23 cellular contexts compared by ENCODE assay signal in the genomic region with DNA sequence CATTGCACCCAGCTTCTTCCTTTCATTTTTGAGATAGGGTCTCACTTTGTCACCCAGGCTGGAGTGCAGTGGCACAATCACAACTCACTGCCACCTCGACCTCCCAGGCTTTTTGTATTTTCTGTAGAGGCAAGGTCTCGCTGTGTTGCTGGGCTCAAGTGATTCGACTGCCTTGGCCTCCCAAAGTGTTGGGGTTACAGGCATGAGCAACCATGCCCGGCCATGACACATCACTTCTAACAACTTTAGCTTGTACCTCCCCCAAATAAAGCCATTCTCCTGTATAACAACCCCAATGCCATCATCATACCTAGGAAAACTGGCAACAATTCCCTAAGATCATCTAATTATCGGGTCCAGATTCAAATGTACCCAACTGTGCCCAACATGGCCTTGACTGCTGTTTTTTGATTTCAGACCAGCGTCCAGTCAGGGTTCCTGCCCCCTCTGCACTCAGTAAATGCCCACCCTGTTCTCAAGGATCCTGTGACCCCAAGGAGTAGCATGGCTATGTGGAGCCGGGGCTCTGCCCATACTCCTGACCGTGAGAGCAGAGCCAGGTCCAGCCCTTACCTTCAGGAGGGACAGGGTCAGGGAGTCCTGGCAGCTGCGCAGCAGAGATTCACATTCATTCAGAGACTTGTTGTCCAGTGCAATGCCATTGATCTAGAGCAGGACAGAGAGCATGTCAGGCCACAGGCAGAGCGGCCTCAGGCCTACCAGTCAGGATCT.
DNase-seq lines count a peak whose midpoint lies in the region; ATAC-seq and TF ChIP-seq lines count a peak whose summit lies in the region.
"Had no signal": no experiment of that assay in that cellular context is flagged by ENCODE, and none has a peak within 500 bp of the region (broad histone marks: within the 10 kb centered on the region; RNA-seq: fewer than 3 reads in every experiment).

No MANE protein-coding gene starts in this region.

- H3K27me3 Mint-ChIP-seq in activated T-helper 1 cell treated with anti-CD3 and anti-CD28 coated beads, Interleukin-12 subunit alpha, Interleukin-12 subunit beta, Interleukin-2, Interleukin-4 antibody, amounts not matched to agents 30 ng/mL and 10 ng/mL and 1 ng/mL, durations not matched to agents 14 hours and 24 hours and 36 hours (ENCODE audit: insufficient read depth) = no peaks in the 10 kb centered on the region
- H3K27me3 Mint-ChIP-seq: B cell had no signal

- H3K36me3 ChIP-seq in kidney epithelial cell (ENCODE audit: control insufficient read depth, insufficient read depth, low read length) = peaks cover under 1% of the 10 kb centered on the region

- H3K27ac Mint-ChIP-seq in activated T-helper 1 cell treated with anti-CD3 and anti-CD28 coated beads, Interleukin-12 subunit alpha, Interleukin-12 subunit beta, Interleukin-2, Interleukin-4 antibody, amounts not matched to agents 30 ng/mL and 10 ng/mL and 1 ng/mL, durations not matched to agents 14 hours and 24 hours and 36 hours = no peak overlapping the region
- H3K27ac Mint-ChIP-seq: B cell had no signal

- no peak overlapping the region for H3K4me3 Mint-ChIP-seq in activated T-helper 1 cell treated with anti-CD3 and anti-CD28 coated beads, Interleukin-12 subunit alpha, Interleukin-12 subunit beta, Interleukin-2, Interleukin-4 antibody, amounts not matched to agents 30 ng/mL and 10 ng/mL and 1 ng/mL, durations not matched to agents 14 hours and 24 hours and 36 hours
- H3K4me3 Mint-ChIP-seq: B cell, CD14-positive monocyte had no signal

- no peak for TF ChIP-seq CTCF in RWPE1 (conservative IDR thresholded peaks at IDR 0.05; ENCODE audit: low read depth)
- TF ChIP-seq CTCF in kidney epithelial cell (IDR thresholded peaks at IDR 0.05; ENCODE audit: insufficient read depth, low read length, poor library complexity, severe bottlenecking) = no peak

- H3K27ac ChIP-seq in RWPE1 = peak overlapping the region; percentile 35
- H3K27ac ChIP-seq: GM23248, KMS-11, SJCRH30 had no signal

- POLR2A ChIA-PET in RWPE1 (lab: Yijun Ruan, JAX; ENCODE audit: low non-redundant PET) = no interaction called here

- no peaks in the 10 kb centered on the region for H3K9me3 Mint-ChIP-seq in activated T-helper 1 cell treated with anti-CD3 and anti-CD28 coated beads, Interleukin-12 subunit alpha, Interleukin-12 subunit beta, Interleukin-2, Interleukin-4 antibody, amounts not matched to agents 30 ng/mL and 10 ng/mL and 1 ng/mL, durations not matched to agents 14 hours and 24 hours and 36 hours
- H3K9me3 Mint-ChIP-seq: CD14-positive monocyte had no signal

- no peaks in the 10 kb centered on the region for H3K36me3 Mint-ChIP-seq in activated T-helper 1 cell treated with anti-CD3 and anti-CD28 coated beads, Interleukin-12 subunit alpha, Interleukin-12 subunit beta, Interleukin-2, Interleukin-4 antibody, amounts not matched to agents 30 ng/mL and 10 ng/mL and 1 ng/mL, durations not matched to agents 14 hours and 24 hours and 36 hours (ENCODE audit: low read depth)
- H3K36me3 Mint-ChIP-seq: CD14-positive monocyte had no signal

- no peak for ATAC-seq in GM21723 (IDR thresholded peaks at IDR 0.05; ENCODE audit: unreplicated experiment)
- ATAC-seq: Panc1 had no signal

- in situ Hi-C loops in Caki2 (cut with HindIII; ENCODE audit: low pct_unique_long_range_greater_than_20kb, low sequenced_read_pairs) = no loop called here

- no peaks in the 10 kb centered on the region for H3K27me3 ChIP-seq in kidney epithelial cell (ENCODE audit: control insufficient read depth, insufficient read depth, low read length)
- H3K27me3 ChIP-seq: SJCRH30 had no signal

- CTCF ChIA-PET in RWPE1 (lab: Yijun Ruan, JAX) = no interaction called here

- no peak overlapping the region for H3K4me3 ChIP-seq in kidney epithelial cell (ENCODE audit: low read depth, low read length)
- H3K4me3 ChIP-seq: GM23248, HAP-1, SJCRH30 had no signal

- intact Hi-C loops in activated T-helper 1 cell treated with anti-CD3 and anti-CD28 coated beads, Interleukin-12 subunit alpha, Interleukin-12 subunit beta, Interleukin-2, Interleukin-4 antibody, amounts not matched to agents 30 ng/mL and 10 ng/mL and 1 ng/mL, durations not matched to agents 14 hours and 24 hours and 36 hours (cut with micrococcal nuclease) = no loop called here

- DNase-seq in Caki2 (ENCODE audit: low read depth) (peak; percentile 57), RWPE1 (ENCODE audit: low spot score) (no peak), kidney epithelial cell (ENCODE audit: low read depth) (peak; percentile 61), renal cortical epithelial cell (ENCODE audit: low read depth) (peak; percentile 79), NCI-H2227 treated with DMSO at 0.1 percent for 48 hours (lab: John Stamatoyannopoulos, UW) (no peak)
- DNase-seq in activated CD4-positive, alpha-beta T cell treated with anti-CD3 and anti-CD28 coated beads, Interleukin-2, amount 50 U/mL, for 4 hours = no peak
- no peak for DNase-seq in activated T-helper 1 cell treated with anti-CD3 and anti-CD28 coated beads, Interleukin-12 subunit alpha, Interleukin-12 subunit beta, Interleukin-2, Interleukin-4 antibody, amounts not matched to agents 30 ng/mL and 10 ng/mL and 1 ng/mL, durations not matched to agents 14 hours and 24 hours and 36 hours (ENCODE audit: low spot score)
- DNase-seq: EL, GF-D8, GM23248, NCI-H1105, NCI-H146, NCI-H2029, NCI-H345, NCI-H524 treated with DMSO at 0.1 percent for 48 hours, NCI-H82, SJCRH30 had no signal

- peaks cover 13% of the 10 kb centered on the region for H3K4me1 Mint-ChIP-seq in activated T-helper 1 cell treated with anti-CD3 and anti-CD28 coated beads, Interleukin-12 subunit alpha, Interleukin-12 subunit beta, Interleukin-2, Interleukin-4 antibody, amounts not matched to agents 30 ng/mL and 10 ng/mL and 1 ng/mL, durations not matched to agents 14 hours and 24 hours and 36 hours (ENCODE audit: low read depth)
- H3K4me1 Mint-ChIP-seq: B cell, CD14-positive monocyte had no signal

Comparison
In these comparisons a context has a peak if more than half of its experiments do, and no peak if none do; other contexts are left out.
1. DNase-seq: peak in Caki2 (single experiment), kidney epithelial cell (single experiment) and renal cortical epithelial cell (single experiment); none in RWPE1 (single experiment), activated CD4-positive, alpha-beta T cell treated with anti-CD3 and anti-CD28 coated beads, Interleukin-2, amount 50 U/mL, for 4 hours (0 of 2), activated T-helper 1 cell treated with anti-CD3 and anti-CD28 coated beads, Interleukin-12 subunit alpha, Interleukin-12 subunit beta, Interleukin-2, Interleukin-4 antibody, amounts not matched to agents 30 ng/mL and 10 ng/mL and 1 ng/mL, durations not matched to agents 14 hours and 24 hours and 36 hours (single experiment) and NCI-H2227 treated with DMSO at 0.1 percent for 48 hours (single experiment).